Comparison of ENCODE assay signal across 3 cellular contexts in the genomic region with DNA sequence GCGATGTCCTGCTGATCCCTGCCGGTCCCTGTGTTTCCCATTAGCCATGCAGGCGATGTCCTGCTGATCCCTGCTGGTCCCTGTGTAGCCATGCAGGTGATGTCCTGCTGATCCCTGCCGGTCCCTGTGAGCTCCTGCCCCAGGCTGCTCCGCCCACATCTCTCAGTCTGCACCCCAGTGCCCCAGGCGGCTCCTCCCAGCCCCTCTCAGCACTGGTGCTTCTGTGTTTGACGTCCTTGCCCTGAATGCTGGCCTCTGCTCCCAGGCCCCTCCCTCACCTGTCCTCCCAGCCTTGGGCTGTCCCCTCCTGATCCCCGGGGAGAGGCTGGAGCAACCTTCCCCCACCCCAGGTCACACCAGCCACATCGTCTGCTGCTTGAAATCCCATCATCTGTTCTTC.
TF ChIP-seq lines count a peak whose summit lies in the region.

No MANE protein-coding gene starts in this region.

TF ChIP-seq in GM23338, 12 proteins besides CTCF, POLR2A, EP300 and RAD21:
- no peak for TF ChIP-seq EZH2phosphoT487 (IDR thresholded peaks at IDR 0.05; ENCODE audit: unreplicated experiment)

TF ChIP-seq in HEK293, 187 proteins besides CTCF, POLR2A, EP300 and RAD21:
- TF ChIP-seq ZNF23 (tag by site-specific recombination; IDR thresholded peaks at IDR 0.05; ENCODE audit: borderline replicate concordance) (no peak), ZNF184 (tag by site-specific recombination; IDR thresholded peaks at IDR 0.05) (no peak), ZNF426 (tag by site-specific recombination; IDR thresholded peaks at IDR 0.05) (no peak), ZIC2 (tag by site-specific recombination; IDR thresholded peaks at IDR 0.05) (peak; percentile 6; the same call in 1 of the 2 replicates), KLF1 (tag by site-specific recombination; IDR thresholded peaks at IDR 0.05) (peak; percentile 60), ZNF239 (tag by site-specific recombination; IDR thresholded peaks at IDR 0.05) (no peak), ZNF521 (tag by site-specific recombination; IDR thresholded peaks at IDR 0.05) (no peak)
- TF ChIP-seq, protein P1, sequence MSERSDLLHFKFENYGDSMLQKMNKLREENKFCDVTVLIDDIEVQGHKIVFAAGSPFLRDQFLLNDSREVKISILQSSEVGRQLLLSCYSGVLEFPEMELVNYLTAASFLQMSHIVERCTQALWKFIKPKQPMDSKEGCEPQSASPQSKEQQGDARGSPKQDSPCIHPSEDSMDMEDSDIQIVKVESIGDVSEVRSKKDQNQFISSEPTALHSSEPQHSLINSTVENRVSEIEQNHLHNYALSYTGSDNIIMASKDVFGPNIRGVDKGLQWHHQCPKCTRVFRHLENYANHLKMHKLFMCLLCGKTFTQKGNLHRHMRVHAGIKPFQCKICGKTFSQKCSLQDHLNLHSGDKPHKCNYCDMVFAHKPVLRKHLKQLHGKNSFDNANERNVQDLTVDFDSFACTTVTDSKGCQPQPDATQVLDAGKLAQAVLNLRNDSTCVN (tag by site-specific recombination; optimal IDR thresholded peaks at IDR 0.05): no peak
- TF ChIP-seq, protein P2, sequence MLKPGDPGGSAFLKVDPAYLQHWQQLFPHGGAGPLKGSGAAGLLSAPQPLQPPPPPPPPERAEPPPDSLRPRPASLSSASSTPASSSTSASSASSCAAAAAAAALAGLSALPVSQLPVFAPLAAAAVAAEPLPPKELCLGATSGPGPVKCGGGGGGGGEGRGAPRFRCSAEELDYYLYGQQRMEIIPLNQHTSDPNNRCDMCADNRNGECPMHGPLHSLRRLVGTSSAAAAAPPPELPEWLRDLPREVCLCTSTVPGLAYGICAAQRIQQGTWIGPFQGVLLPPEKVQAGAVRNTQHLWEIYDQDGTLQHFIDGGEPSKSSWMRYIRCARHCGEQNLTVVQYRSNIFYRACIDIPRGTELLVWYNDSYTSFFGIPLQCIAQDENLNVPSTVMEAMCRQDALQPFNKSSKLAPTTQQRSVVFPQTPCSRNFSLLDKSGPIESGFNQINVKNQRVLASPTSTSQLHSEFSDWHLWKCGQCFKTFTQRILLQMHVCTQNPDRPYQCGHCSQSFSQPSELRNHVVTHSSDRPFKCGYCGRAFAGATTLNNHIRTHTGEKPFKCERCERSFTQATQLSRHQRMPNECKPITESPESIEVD (tag by site-specific recombination; IDR thresholded peaks at IDR 0.05): no peak

TF ChIP-seq in H1, 55 proteins besides CTCF, POLR2A, EP300 and RAD21:
- no peak; the same call in 1 of the 2 replicates for TF ChIP-seq GABPA (IDR thresholded peaks at IDR 0.05; ENCODE audit: borderline replicate concordance, insufficient read depth, low read length)
- no peak for TF ChIP-seq CEBPB (IDR thresholded peaks at IDR 0.05; ENCODE audit: low read depth, low read length)
- TF ChIP-seq, protein P3, sequence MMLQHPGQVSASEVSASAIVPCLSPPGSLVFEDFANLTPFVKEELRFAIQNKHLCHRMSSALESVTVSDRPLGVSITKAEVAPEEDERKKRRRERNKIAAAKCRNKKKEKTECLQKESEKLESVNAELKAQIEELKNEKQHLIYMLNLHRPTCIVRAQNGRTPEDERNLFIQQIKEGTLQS (IDR thresholded peaks at IDR 0.05; ENCODE audit: insufficient read depth, low read depth, low read length): no peak
- TF ChIP-seq SRF (IDR thresholded peaks at IDR 0.05; ENCODE audit: low read depth, low read length): no peak
- TF ChIP-seq, protein P4, sequence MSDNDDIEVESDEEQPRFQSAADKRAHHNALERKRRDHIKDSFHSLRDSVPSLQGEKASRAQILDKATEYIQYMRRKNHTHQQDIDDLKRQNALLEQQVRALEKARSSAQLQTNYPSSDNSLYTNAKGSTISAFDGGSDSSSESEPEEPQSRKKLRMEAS (IDR thresholded peaks at IDR 0.05): no peak
- no peak for TF ChIP-seq RXRA (IDR thresholded peaks at IDR 0.05; ENCODE audit: insufficient read depth, low read depth, low read length)
- TF ChIP-seq, protein P5, sequence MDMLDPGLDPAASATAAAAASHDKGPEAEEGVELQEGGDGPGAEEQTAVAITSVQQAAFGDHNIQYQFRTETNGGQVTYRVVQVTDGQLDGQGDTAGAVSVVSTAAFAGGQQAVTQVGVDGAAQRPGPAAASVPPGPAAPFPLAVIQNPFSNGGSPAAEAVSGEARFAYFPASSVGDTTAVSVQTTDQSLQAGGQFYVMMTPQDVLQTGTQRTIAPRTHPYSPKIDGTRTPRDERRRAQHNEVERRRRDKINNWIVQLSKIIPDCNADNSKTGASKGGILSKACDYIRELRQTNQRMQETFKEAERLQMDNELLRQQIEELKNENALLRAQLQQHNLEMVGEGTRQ (IDR thresholded peaks at IDR 0.05; ENCODE audit: low read length): no peak
- TF ChIP-seq JUND (IDR thresholded peaks at IDR 0.05; ENCODE audit: low read length): no peak
- TF ChIP-seq, protein P6, sequence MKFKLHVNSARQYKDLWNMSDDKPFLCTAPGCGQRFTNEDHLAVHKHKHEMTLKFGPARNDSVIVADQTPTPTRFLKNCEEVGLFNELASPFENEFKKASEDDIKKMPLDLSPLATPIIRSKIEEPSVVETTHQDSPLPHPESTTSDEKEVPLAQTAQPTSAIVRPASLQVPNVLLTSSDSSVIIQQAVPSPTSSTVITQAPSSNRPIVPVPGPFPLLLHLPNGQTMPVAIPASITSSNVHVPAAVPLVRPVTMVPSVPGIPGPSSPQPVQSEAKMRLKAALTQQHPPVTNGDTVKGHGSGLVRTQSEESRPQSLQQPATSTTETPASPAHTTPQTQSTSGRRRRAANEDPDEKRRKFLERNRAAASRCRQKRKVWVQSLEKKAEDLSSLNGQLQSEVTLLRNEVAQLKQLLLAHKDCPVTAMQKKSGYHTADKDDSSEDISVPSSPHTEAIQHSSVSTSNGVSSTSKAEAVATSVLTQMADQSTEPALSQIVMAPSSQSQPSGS (IDR thresholded peaks at IDR 0.05; ENCODE audit: low read length): no peak
- TF ChIP-seq HDAC6 (IDR thresholded peaks at IDR 0.05; ENCODE audit: low read depth, low read length): no peak
- no peak for TF ChIP-seq CBX5 (IDR thresholded peaks at IDR 0.05; ENCODE audit: low read depth, low read length)
- TF ChIP-seq SUZ12 (IDR thresholded peaks at IDR 0.05; ENCODE audit: low read length): no peak
- no peak for TF ChIP-seq KDM5A (IDR thresholded peaks at IDR 0.05; ENCODE audit: low read length)
- TF ChIP-seq ASH2L (IDR thresholded peaks at IDR 0.05; ENCODE audit: low read length): no peak
- no peak for TF ChIP-seq SAP30 (IDR thresholded peaks at IDR 0.05; ENCODE audit: insufficient read depth, insufficient replicate concordance, low read length)
- no peak for TF ChIP-seq SP4 (IDR thresholded peaks at IDR 0.05; ENCODE audit: low read length)
- TF ChIP-seq CHD1 (IDR thresholded peaks at IDR 0.05; ENCODE audit: low read depth, low read length): no peak
- TF ChIP-seq SIRT6 (IDR thresholded peaks at IDR 0.05; ENCODE audit: low read length): no peak
- no peak for TF ChIP-seq SIX5 (IDR thresholded peaks at IDR 0.05; ENCODE audit: low read depth, low read length)
